ENCODE assay signal across 22 cellular contexts in the genomic region with DNA sequence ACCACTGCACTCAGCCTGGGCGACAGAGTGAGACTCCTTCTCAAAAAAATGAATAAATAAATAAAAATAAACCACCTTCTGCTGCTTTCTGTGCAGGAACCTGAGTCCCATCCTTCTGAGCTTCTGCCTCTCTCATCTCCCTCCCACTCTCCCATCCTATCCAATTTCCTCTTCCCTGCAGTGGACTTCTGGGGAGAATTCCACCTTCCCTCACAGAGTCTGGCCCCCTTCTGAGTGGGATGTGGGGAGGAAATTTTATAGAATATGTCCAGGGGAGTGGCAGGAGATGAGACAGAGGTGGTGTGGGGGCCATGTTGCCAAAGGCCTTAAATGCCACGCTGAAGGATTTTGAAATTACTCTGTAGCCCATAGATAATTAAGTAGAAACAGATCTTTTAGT. TPM values are rescaled to one million over a fixed set of nuclear protein-coding genes. Genes with fewer than 3 reads are reported as not detected.
DNase-seq lines count a peak whose midpoint lies in the region; ATAC-seq lines count a peak whose summit lies in the region.
"Had no signal": no experiment of that assay in that cellular context is flagged by ENCODE, and none has a peak within 500 bp of the region (broad histone marks: within the 10 kb centered on the region; RNA-seq: fewer than 3 reads in every experiment).

No MANE protein-coding gene starts in this region.

- DNase-seq in D341Med (ENCODE audit: low spot score) (peak; percentile 6), trophoblast cell (no peak)
- DNase-seq in stimulated activated CD8-positive, alpha-beta memory T cell treated with anti-CD3 and anti-CD28 coated beads, Interleukin-4, amount 100 ng/mL, for 48 hours = no peak
- DNase-seq: 8988T; ACHN; AML-193; Caco-2; Calu3; CD4-positive, alpha-beta T cell; CD8-positive, alpha-beta T cell; DMS 273 treated with DMSO at 0.1 percent for 48 hours; DMS153; DMS53; DMS79; DND-41; EL; GDM1 had no signal

- no peak overlapping the region for H3K23ac ChIP-seq in trophoblast cell (ENCODE audit: low read length)

- H3K27me3 ChIP-seq in trophoblast cell (ENCODE audit: insufficient read depth, low read length) = no peaks in the 10 kb centered on the region

- no peak overlapping the region for H2AFZ ChIP-seq in trophoblast cell (ENCODE audit: insufficient read depth, low read length, poor library complexity)

- no peak overlapping the region for H4K8ac ChIP-seq in trophoblast cell (ENCODE audit: low read depth, low read length)

- no peak overlapping the region for H3K4me3 ChIP-seq in trophoblast cell (ENCODE audit: low read depth, low read length)
- H3K4me3 ChIP-seq: BLaER1 treated with 17β-estradiol and CSF1 and Interleukin-3, amounts not matched to agents 10 nM and 100 nM; GM12878 had no signal

- no peak overlapping the region for H3K4ac ChIP-seq in trophoblast cell (ENCODE audit: low read depth, low read length)

- no peak overlapping the region for H4K12ac ChIP-seq in trophoblast cell (ENCODE audit: low read depth, low read length)

- H2AK5ac ChIP-seq in trophoblast cell (ENCODE audit: low read length) = no peak overlapping the region

- no CpG with 5 or more reads among the region's 2 CpGs for WGBS in trophoblast cell (ENCODE audit: extremely low coverage, insufficient coverage, insufficient read length)

- H3K36me3 ChIP-seq in trophoblast cell (ENCODE audit: control insufficient read depth in 1 of 2, insufficient read depth in 2 of 2, low read length in 2 of 2) = no peaks in the 10 kb centered on the region
- H3K36me3 ChIP-seq: BLaER1 treated with 17β-estradiol and CSF1 and Interleukin-3, amounts not matched to agents 10 nM and 100 nM had no signal

- H3K18ac ChIP-seq in trophoblast cell (ENCODE audit: low read length) = no peak overlapping the region

- peaks cover 24% of the 10 kb centered on the region for H3K79me1 ChIP-seq in trophoblast cell (ENCODE audit: low read length)

- H3K9me3 ChIP-seq in trophoblast cell (ENCODE audit: insufficient read depth, low read depth, low read length) = no peaks in the 10 kb centered on the region
- H3K9me3 ChIP-seq: BLaER1 treated with 17β-estradiol and CSF1 and Interleukin-3, amounts not matched to agents 10 nM and 100 nM; Caco-2 had no signal

- peaks cover 27 to 48% of the 10 kb centered on the region in 2 experiments for H3K4me1 ChIP-seq in trophoblast cell (ENCODE audit: control insufficient read depth in 1 of 2, insufficient read depth in 2 of 2, low read length in 2 of 2)

- peak overlapping the region; percentile 23 for H2BK12ac ChIP-seq in trophoblast cell (ENCODE audit: low read length)

- H3K14ac ChIP-seq in trophoblast cell (ENCODE audit: low read length) = no peak overlapping the region

- no peak overlapping the region for H3K27ac ChIP-seq in trophoblast cell (ENCODE audit: low read depth, low read length)
- H3K27ac ChIP-seq: BLaER1 treated with 17β-estradiol and CSF1 and Interleukin-3, amounts not matched to agents 10 nM and 100 nM; C4-2B had no signal

- H3K9ac ChIP-seq in trophoblast cell (ENCODE audit: low read length) = no peak overlapping the region
- H3K9ac ChIP-seq: BLaER1 treated with 17β-estradiol and CSF1 and Interleukin-3, amounts not matched to agents 10 nM and 100 nM had no signal

- H3K79me2 ChIP-seq in trophoblast cell (ENCODE audit: control insufficient read depth, insufficient read depth, low read length, poor library complexity) = peaks cover 3% of the 10 kb centered on the region

- H2BK5ac ChIP-seq in trophoblast cell (ENCODE audit: low read depth, low read length, poor library complexity) = no peak overlapping the region

- peak overlapping the region; percentile 25 for H2BK120ac ChIP-seq in trophoblast cell (ENCODE audit: insufficient read depth, low read length, poor library complexity)

- no peak for ATAC-seq in HG02870 (IDR thresholded peaks at IDR 0.05; ENCODE audit: unreplicated experiment)
- ATAC-seq in HG03354 (IDR thresholded peaks at IDR 0.05; ENCODE audit: poor library complexity, severe bottlenecking, unreplicated experiment) = no peak
- ATAC-seq: CD8-positive, alpha-beta T cell; GM12878 had no signal

- H4K91ac ChIP-seq in trophoblast cell (ENCODE audit: low read depth, low read length) = peak overlapping the region; percentile 39

- H3K4me2 ChIP-seq in trophoblast cell (ENCODE audit: low read length) = no peak overlapping the region
- H3K4me2 ChIP-seq: BLaER1 treated with 17β-estradiol and CSF1 and Interleukin-3, amounts not matched to agents 10 nM and 100 nM had no signal

RNA-seq across cellular contexts. Expression of gene EFNA1, which starts 5.4 kb away (rescaled TPM):
- polyA plus RNA-seq in trophoblast cell (2013) = 81.6 and 84.2 TPM in 2 replicates

RNA-seq across cellular contexts. Expression of gene SLC50A1, which starts 13.3 kb away (rescaled TPM):
- polyA plus RNA-seq in trophoblast cell (2013) = 39.1 and 39.3 TPM in 2 replicates

RNA-seq across cellular contexts. Expression of gene DPM3, which starts 18.0 kb away (rescaled TPM):
- polyA plus RNA-seq in trophoblast cell (2013) = 143 and 148 TPM in 2 replicates

RNA-seq across cellular contexts. Expression of gene EFNA3, which starts 43.7 kb away (rescaled TPM):
- 2.5 and 2.7 TPM in 2 replicates for polyA plus RNA-seq in trophoblast cell (2013)

RNA-seq across cellular contexts. Expression of gene KRTCAP2, which starts 50.8 kb away (rescaled TPM):
- 237 TPM in 2 replicates for polyA plus RNA-seq in trophoblast cell (2013)
